Comparison of ENCODE assay signal across 15 cellular contexts in genomic region chr22:16961477-16962186, GRCh38. TPM values are rescaled to one million over a fixed set of nuclear protein-coding genes. Genes with fewer than 3 reads are reported as not detected.
DNase-seq lines count a peak whose midpoint lies in the region; FAIRE-seq and TF ChIP-seq lines count a peak whose summit lies in the region.
"Had no signal": no experiment of that assay in that cellular context is flagged by ENCODE, and none has a peak within 500 bp of the region (broad histone marks: within the 10 kb centered on the region; RNA-seq: fewer than 3 reads in every experiment).

No MANE protein-coding gene starts in this region.

- peak overlapping the region in 3 of 11 experiments; percentile 27 to 36 (median 31); a peak in 5 of 22 replicates for H3K27ac ChIP-seq in BLaER1 treated with 17β-estradiol and CSF1 and Interleukin-3, amounts not matched to agents 10 nM and 100 nM
- H3K27ac ChIP-seq in kidney (ENCODE audit: low read depth in 2 of 2, low read length in 2 of 2) (no peak overlapping the region), prostate gland (no peak overlapping the region), transverse colon (no peak overlapping the region)
- H3K27ac ChIP-seq: SJCRH30 had no signal

- peak; percentile 24 for DNase-seq in GM13976 (ENCODE audit: low spot score)
- DNase-seq in NCI-H524 treated with DMSO at 0.1 percent for 48 hours (lab: John Stamatoyannopoulos, UW) = peak; percentile 2
- peak; percentile 52 for DNase-seq in kidney
- DNase-seq in prostate gland (ENCODE audit: low spot score) = no peak
- no peak for DNase-seq in transverse colon
- no peak for DNase-seq in HuH-7.5 (ENCODE audit: low spot score)
- DNase-seq: HFFc6, KG1, NCI-H1930, NCI-H69, SJCRH30 had no signal

- H3K36me3 ChIP-seq in BLaER1 treated with 17β-estradiol and CSF1 and Interleukin-3, amounts not matched to agents 10 nM and 100 nM = no peaks in the 10 kb centered on the region
- no peaks in the 10 kb centered on the region for H3K36me3 ChIP-seq in kidney (ENCODE audit: control insufficient read depth in 1 of 2, insufficient read depth in 2 of 2, low read length in 2 of 2)
- H3K36me3 ChIP-seq in prostate gland = no peaks in the 10 kb centered on the region
- H3K36me3 ChIP-seq in transverse colon = no peaks in the 10 kb centered on the region
- H3K36me3 ChIP-seq: SJCRH30 had no signal

- peak overlapping the region in 4 of 11 experiments; percentile 2 to 44 (median 26); a peak in 3 of 22 replicates for H3K9ac ChIP-seq in BLaER1 treated with 17β-estradiol and CSF1 and Interleukin-3, amounts not matched to agents 10 nM and 100 nM
- H3K9ac ChIP-seq in kidney (ENCODE audit: low read length in 2 of 2) = no peak overlapping the region

- H3K27me3 ChIP-seq in BLaER1 treated with 17β-estradiol and CSF1 and Interleukin-3, amounts not matched to agents 10 nM and 100 nM = no peaks in the 10 kb centered on the region
- H3K27me3 ChIP-seq in prostate gland (replicated peaks; ENCODE audit: insufficient read depth) (no peaks in the 10 kb centered on the region), transverse colon (no peaks in the 10 kb centered on the region)

- 69% methylated on average over 14 of the region's 14 CpGs for WGBS in prostate gland
- 73 to 92% methylated on average over 4 to 14 of the region's 14 CpGs for WGBS in transverse colon (ENCODE audit: low coverage in 1 of 2), 2 donors

- H3K9me3 ChIP-seq in BLaER1 treated with 17β-estradiol and CSF1 and Interleukin-3, amounts not matched to agents 10 nM and 100 nM (replicated peaks in 1 of 11) = no peaks in the 10 kb centered on the region
- no peaks in the 10 kb centered on the region for H3K9me3 ChIP-seq in kidney (ENCODE audit: control insufficient read depth in 1 of 2, low read length in 2 of 2)
- no peaks in the 10 kb centered on the region for H3K9me3 ChIP-seq in prostate gland
- no peaks in the 10 kb centered on the region for H3K9me3 ChIP-seq in transverse colon
- H3K9me3 ChIP-seq: SJCRH30 had no signal

- FAIRE-seq in kidney (lab: Jason Lieb, UNC) = no peak
- FAIRE-seq: G401.6 had no signal

- no peak overlapping the region for H3K4me3 ChIP-seq in BLaER1 treated with 17β-estradiol and CSF1 and Interleukin-3, amounts not matched to agents 10 nM and 100 nM
- H3K4me3 ChIP-seq in kidney (ENCODE audit: low read length in 2 of 2) = no peak overlapping the region
- no peak overlapping the region for H3K4me3 ChIP-seq in prostate gland
- H3K4me3 ChIP-seq in transverse colon = no peak overlapping the region
- H3K4me3 ChIP-seq: SJCRH30 had no signal

- H4K20me1 ChIP-seq in BLaER1 treated with 17β-estradiol and CSF1 and Interleukin-3, amounts not matched to agents 10 nM and 100 nM = no peaks in the 10 kb centered on the region

- TF ChIP-seq EP300 in transverse colon (IDR thresholded peaks at IDR 0.05; ENCODE audit: low read depth) = no peak

- H3K4me1 ChIP-seq in BLaER1 treated with 17β-estradiol and CSF1 and Interleukin-3, amounts not matched to agents 10 nM and 100 nM = peaks cover 7 to 80% (median 71%) of the 10 kb centered on the region in 10 experiments; a peak in 18 of 20 replicates
- H3K4me1 ChIP-seq in kidney (ENCODE audit: control insufficient read depth in 1 of 2, insufficient read depth in 1 of 2, low read depth in 1 of 2, low read length in 2 of 2) (no peaks in the 10 kb centered on the region), prostate gland (replicated peaks) (no peaks in the 10 kb centered on the region), transverse colon (no peaks in the 10 kb centered on the region)
- H3K4me1 ChIP-seq: SJCRH30 had no signal

- intact Hi-C loops in kidney (cut with DNase I) = no loop called here
- intact Hi-C loops in prostate gland (cut with DNase I) = no loop called here
- intact Hi-C loops in transverse colon (cut with DNase I; ENCODE audit: low total_unique reads) = no loop called here

- TF ChIP-seq POLR2A in prostate gland (IDR thresholded peaks at IDR 0.05) = no peak
- TF ChIP-seq POLR2A in transverse colon (IDR thresholded peaks at IDR 0.05) = no peak

- peak overlapping the region in 8 of 11 experiments; percentile 57 to 80 (median 73); a peak in 18 of 22 replicates for H3K4me2 ChIP-seq in BLaER1 treated with 17β-estradiol and CSF1 and Interleukin-3, amounts not matched to agents 10 nM and 100 nM

- TF ChIP-seq CTCF in GM13976 (IDR thresholded peaks at IDR 0.05; ENCODE audit: borderline replicate concordance, control extremely low read depth, extremely low read depth, insufficient read depth, missing control alignments) (no peak), kidney (IDR thresholded peaks at IDR 0.05; ENCODE audit: borderline replicate concordance, extremely low read depth, insufficient read depth) (no peak), prostate gland (IDR thresholded peaks at IDR 0.05) (no peak), transverse colon (IDR thresholded peaks at IDR 0.05) (no peak)

- in situ Hi-C loops in GM13976 (cut with MboI; ENCODE audit: low sequenced_read_pairs, unreplicated experiment) (no loop called here), transverse colon (cut with MboI; ENCODE audit: low pct_ligation_motif_present in 1 of 4, low pct_unique_long_range_greater_than_20kb in 1 of 4, low sequenced_read_pairs in 3 of 4) (no loop called here)

RNA-seq across cellular contexts. Expression of gene GAB4, which starts 46.4 kb away (rescaled TPM):
- total RNA-seq in kidney = not detected
- not detected for polyA plus RNA-seq in kidney (ENCODE audit: insufficient read depth, low read depth, low replicate concordance)
- total RNA-seq in prostate gland = 1 to 10 TPM in 1 of 2 donors, not detected in 1; 3.4 TPM
- total RNA-seq in transverse colon = not detected
- total RNA-seq: H4, HFFc6, SJCRH30 had no signal
- polyA plus RNA-seq: CD14-positive monocyte had no signal

Comparison
In these comparisons a context has a peak if more than half of its experiments do, and no peak if none do; other contexts are left out.
1. DNase-seq: peak in GM13976 (single experiment), NCI-H524 treated with DMSO at 0.1 percent for 48 hours (single experiment) and kidney (single experiment); none in prostate gland (single experiment), transverse colon (single experiment) and HuH-7.5 (single experiment).